In the genomic region with DNA sequence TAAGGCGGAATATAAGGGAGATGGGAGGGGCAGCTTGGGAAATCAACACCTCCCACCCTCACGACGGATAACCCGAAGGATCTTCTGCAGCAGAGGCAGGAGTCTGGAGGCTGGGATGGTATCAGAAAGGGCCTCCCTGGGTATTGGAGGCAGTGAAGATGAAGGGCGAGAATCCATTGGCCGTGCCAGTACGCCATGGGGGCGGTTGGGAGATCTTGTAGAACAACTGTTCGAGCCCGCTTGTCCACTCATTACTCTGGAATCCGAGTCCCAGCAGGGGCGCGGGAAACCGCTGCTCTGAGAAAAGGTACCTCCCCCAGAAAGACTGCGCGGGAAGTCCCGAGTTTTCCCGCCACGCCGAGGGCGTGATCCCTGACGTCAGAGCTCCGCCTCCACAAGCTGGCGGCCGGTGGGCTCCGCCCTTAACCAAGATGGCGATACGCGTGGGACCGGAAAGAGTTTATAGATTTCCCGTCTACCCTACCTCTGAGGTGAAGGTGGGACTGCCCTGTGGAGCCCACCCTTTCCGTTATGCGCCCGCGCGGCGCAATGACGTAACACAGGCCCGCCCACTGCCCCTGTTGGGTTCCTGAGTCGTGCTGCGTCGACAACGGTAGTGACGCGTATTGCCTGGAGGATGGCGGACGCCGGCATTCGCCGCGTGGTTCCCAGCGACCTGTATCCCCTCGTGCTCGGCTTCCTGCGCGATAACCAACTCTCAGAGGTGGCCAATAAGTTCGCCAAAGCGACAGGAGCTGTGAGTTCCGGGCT, we compare ENCODE assay signal across 1 cellular context.
TF ChIP-seq lines count a peak whose summit lies in the region.

A gene (plus strand): TSS at position 616 of the 771 bp plus-strand sequence. CDS start 22 bp downstream, at position 638.

TF ChIP-seq in HepG2, 621 proteins besides CTCF, POLR2A, EP300 and RAD21 (continued from another document and continues in another):
- TF ChIP-seq, protein P1, sequence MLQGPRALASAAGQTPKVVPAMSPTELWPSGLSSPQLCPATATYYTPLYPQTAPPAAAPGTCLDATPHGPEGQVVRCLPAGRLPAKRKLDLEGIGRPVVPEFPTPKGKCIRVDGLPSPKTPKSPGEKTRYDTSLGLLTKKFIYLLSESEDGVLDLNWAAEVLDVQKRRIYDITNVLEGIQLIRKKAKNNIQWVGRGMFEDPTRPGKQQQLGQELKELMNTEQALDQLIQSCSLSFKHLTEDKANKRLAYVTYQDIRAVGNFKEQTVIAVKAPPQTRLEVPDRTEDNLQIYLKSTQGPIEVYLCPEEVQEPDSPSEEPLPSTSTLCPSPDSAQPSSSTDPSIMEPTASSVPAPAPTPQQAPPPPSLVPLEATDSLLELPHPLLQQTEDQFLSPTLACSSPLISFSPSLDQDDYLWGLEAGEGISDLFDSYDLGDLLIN (CRISPR knock-in tag; IDR thresholded peaks at IDR 0.05; ENCODE audit: borderline replicate concordance): peak; percentile 98; the same call in 1 of the 2 replicates
- TF ChIP-seq TCF7 (IDR thresholded peaks at IDR 0.05; ENCODE audit: low read depth) (no peak), ELF1 (CRISPR knock-in tag; IDR thresholded peaks at IDR 0.05) (peak; percentile 90), ZNF335 (CRISPR knock-in tag; IDR thresholded peaks at IDR 0.05) (peak; percentile 72; the same call in 1 of the 2 replicates), EED (CRISPR knock-in tag; IDR thresholded peaks at IDR 0.05) (no peak), RNF2 (conservative IDR thresholded peaks at IDR 0.05; ENCODE audit: low read depth) (no peak), ZNF772 (CRISPR knock-in tag; IDR thresholded peaks at IDR 0.05) (peak; percentile 77), ZNF33B (CRISPR knock-in tag; IDR thresholded peaks at IDR 0.05) (no peak), BRD4 (CRISPR knock-in tag; IDR thresholded peaks at IDR 0.05) (peak; percentile 48), NCOA1 (CRISPR knock-in tag; IDR thresholded peaks at IDR 0.05) (0 out of 2 replicates have a peak, but pooled peaks have one; percentile 50), CREM (IDR thresholded peaks at IDR 0.05) (peak; percentile 100), CREM (CRISPR knock-in tag; IDR thresholded peaks at IDR 0.05) (peak; percentile 90), TOE1 (CRISPR knock-in tag; IDR thresholded peaks at IDR 0.05) (no peak), SMYD3 (CRISPR knock-in tag; IDR thresholded peaks at IDR 0.05) (peak; percentile 89), ZNF792 (CRISPR knock-in tag; IDR thresholded peaks at IDR 0.05) (peak; percentile 92), CBX1 (IDR thresholded peaks at IDR 0.05; ENCODE audit: low read depth) (peak; percentile 67), ZSCAN29 (CRISPR knock-in tag; conservative IDR thresholded peaks at IDR 0.05) (no peak), ZNF496 (CRISPR knock-in tag; IDR thresholded peaks at IDR 0.05; ENCODE audit: insufficient replicate concordance) (no peak), GABPA (IDR thresholded peaks at IDR 0.05; ENCODE audit: low read depth, low read length) (peak; percentile 85), GABPA (CRISPR knock-in tag; IDR thresholded peaks at IDR 0.05; ENCODE audit: low read depth) (peak; percentile 97), ZNF451 (CRISPR knock-in tag; IDR thresholded peaks at IDR 0.05) (no peak; the same call in 1 of the 2 replicates), HHEX (CRISPR knock-in tag; IDR thresholded peaks at IDR 0.05) (no peak), DMAP1 (CRISPR knock-in tag; IDR thresholded peaks at IDR 0.05) (peak; percentile 98), ZNF850 (CRISPR knock-in tag; conservative IDR thresholded peaks at IDR 0.05) (no peak), SMAD9 (CRISPR knock-in tag; IDR thresholded peaks at IDR 0.05) (no peak), ZNF282 (IDR thresholded peaks at IDR 0.05; ENCODE audit: partially characterized antibody) (no peak), MEF2D (CRISPR knock-in tag; IDR thresholded peaks at IDR 0.05) (peak; percentile 70; the same call in 1 of the 2 replicates), MTA1 (CRISPR knock-in tag; IDR thresholded peaks at IDR 0.05; ENCODE audit: borderline replicate concordance) (no peak), ZMAT3 (CRISPR knock-in tag; conservative IDR thresholded peaks at IDR 0.05) (no peak; the same call in 1 of the 2 replicates), HNF4G (IDR thresholded peaks at IDR 0.05; ENCODE audit: borderline replicate concordance, low read depth, low read length) (no peak), HNF4G (CRISPR knock-in tag; IDR thresholded peaks at IDR 0.05; ENCODE audit: borderline replicate concordance, low read depth) (peak; percentile 42; the same call in 1 of the 2 replicates)
- TF ChIP-seq, protein P2, sequence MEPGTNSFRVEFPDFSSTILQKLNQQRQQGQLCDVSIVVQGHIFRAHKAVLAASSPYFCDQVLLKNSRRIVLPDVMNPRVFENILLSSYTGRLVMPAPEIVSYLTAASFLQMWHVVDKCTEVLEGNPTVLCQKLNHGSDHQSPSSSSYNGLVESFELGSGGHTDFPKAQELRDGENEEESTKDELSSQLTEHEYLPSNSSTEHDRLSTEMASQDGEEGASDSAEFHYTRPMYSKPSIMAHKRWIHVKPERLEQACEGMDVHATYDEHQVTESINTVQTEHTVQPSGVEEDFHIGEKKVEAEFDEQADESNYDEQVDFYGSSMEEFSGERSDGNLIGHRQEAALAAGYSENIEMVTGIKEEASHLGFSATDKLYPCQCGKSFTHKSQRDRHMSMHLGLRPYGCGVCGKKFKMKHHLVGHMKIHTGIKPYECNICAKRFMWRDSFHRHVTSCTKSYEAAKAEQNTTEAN (CRISPR knock-in tag; conservative IDR thresholded peaks at IDR 0.05): peak; percentile 17; the same call in 1 of the 2 replicates
- TF ChIP-seq, protein P3, sequence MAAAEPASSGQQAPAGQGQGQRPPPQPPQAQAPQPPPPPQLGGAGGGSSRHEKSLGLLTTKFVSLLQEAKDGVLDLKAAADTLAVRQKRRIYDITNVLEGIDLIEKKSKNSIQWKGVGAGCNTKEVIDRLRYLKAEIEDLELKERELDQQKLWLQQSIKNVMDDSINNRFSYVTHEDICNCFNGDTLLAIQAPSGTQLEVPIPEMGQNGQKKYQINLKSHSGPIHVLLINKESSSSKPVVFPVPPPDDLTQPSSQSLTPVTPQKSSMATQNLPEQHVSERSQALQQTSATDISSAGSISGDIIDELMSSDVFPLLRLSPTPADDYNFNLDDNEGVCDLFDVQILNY (CRISPR knock-in tag; conservative IDR thresholded peaks at IDR 0.05): peak; percentile 99
- TF ChIP-seq, protein P4, sequence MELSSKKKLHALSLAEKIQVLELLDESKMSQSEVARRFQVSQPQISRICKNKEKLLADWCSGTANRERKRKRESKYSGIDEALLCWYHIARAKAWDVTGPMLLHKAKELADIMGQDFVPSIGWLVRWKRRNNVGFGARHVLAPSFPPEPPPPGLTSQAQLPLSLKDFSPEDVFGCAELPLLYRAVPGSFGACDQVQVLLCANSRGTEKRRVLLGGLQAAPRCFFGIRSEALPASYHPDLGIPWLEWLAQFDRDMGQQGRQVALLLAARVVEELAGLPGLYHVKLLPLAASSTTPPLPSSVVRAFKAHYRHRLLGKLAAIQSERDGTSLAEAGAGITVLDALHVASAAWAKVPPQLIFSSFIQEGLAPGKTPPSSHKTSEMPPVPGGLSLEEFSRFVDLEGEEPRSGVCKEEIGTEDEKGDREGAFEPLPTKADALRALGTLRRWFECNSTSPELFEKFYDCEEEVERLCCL (CRISPR knock-in tag; IDR thresholded peaks at IDR 0.05; ENCODE audit: borderline replicate concordance): 0 out of 2 replicates have a peak, but pooled peaks have one; percentile 58
- TF ChIP-seq, protein P5, sequence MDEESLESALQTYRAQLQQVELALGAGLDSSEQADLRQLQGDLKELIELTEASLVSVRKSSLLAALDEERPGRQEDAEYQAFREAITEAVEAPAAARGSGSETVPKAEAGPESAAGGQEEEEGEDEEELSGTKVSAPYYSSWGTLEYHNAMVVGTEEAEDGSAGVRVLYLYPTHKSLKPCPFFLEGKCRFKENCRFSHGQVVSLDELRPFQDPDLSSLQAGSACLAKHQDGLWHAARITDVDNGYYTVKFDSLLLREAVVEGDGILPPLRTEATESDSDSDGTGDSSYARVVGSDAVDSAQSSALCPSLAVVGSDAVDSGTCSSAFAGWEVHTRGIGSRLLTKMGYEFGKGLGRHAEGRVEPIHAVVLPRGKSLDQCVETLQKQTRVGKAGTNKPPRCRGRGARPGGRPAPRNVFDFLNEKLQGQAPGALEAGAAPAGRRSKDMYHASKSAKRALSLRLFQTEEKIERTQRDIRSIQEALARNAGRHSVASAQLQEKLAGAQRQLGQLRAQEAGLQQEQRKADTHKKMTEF (CRISPR knock-in tag; IDR thresholded peaks at IDR 0.05): peak; percentile 90
- TF ChIP-seq, protein P6, sequence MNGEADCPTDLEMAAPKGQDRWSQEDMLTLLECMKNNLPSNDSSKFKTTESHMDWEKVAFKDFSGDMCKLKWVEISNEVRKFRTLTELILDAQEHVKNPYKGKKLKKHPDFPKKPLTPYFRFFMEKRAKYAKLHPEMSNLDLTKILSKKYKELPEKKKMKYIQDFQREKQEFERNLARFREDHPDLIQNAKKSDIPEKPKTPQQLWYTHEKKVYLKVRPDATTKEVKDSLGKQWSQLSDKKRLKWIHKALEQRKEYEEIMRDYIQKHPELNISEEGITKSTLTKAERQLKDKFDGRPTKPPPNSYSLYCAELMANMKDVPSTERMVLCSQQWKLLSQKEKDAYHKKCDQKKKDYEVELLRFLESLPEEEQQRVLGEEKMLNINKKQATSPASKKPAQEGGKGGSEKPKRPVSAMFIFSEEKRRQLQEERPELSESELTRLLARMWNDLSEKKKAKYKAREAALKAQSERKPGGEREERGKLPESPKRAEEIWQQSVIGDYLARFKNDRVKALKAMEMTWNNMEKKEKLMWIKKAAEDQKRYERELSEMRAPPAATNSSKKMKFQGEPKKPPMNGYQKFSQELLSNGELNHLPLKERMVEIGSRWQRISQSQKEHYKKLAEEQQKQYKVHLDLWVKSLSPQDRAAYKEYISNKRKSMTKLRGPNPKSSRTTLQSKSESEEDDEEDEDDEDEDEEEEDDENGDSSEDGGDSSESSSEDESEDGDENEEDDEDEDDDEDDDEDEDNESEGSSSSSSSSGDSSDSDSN (CRISPR knock-in tag; IDR thresholded peaks at IDR 0.05): peak; percentile 70
- TF ChIP-seq, protein P7, sequence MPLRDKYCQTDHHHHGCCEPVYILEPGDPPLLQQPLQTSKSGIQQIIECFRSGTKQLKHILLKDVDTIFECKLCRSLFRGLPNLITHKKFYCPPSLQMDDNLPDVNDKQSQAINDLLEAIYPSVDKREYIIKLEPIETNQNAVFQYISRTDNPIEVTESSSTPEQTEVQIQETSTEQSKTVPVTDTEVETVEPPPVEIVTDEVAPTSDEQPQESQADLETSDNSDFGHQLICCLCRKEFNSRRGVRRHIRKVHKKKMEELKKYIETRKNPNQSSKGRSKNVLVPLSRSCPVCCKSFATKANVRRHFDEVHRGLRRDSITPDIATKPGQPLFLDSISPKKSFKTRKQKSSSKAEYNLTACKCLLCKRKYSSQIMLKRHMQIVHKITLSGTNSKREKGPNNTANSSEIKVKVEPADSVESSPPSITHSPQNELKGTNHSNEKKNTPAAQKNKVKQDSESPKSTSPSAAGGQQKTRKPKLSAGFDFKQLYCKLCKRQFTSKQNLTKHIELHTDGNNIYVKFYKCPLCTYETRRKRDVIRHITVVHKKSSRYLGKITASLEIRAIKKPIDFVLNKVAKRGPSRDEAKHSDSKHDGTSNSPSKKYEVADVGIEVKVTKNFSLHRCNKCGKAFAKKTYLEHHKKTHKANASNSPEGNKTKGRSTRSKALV (CRISPR knock-in tag; IDR thresholded peaks at IDR 0.05): peak; percentile 69
- TF ChIP-seq, protein P8, sequence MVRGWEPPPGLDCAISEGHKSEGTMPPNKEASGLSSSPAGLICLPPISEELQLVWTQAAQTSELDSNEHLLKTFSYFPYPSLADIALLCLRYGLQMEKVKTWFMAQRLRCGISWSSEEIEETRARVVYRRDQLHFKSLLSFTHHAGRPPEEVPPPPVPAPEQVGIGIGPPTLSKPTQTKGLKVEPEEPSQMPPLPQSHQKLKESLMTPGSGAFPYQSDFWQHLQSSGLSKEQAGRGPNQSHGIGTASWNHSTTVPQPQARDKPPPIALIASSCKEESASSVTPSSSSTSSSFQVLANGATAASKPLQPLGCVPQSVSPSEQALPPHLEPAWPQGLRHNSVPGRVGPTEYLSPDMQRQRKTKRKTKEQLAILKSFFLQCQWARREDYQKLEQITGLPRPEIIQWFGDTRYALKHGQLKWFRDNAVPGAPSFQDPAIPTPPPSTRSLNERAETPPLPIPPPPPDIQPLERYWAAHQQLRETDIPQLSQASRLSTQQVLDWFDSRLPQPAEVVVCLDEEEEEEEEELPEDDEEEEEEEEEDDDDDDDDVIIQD (CRISPR knock-in tag; IDR thresholded peaks at IDR 0.05; ENCODE audit: low read depth): no peak
- TF ChIP-seq, protein P9, sequence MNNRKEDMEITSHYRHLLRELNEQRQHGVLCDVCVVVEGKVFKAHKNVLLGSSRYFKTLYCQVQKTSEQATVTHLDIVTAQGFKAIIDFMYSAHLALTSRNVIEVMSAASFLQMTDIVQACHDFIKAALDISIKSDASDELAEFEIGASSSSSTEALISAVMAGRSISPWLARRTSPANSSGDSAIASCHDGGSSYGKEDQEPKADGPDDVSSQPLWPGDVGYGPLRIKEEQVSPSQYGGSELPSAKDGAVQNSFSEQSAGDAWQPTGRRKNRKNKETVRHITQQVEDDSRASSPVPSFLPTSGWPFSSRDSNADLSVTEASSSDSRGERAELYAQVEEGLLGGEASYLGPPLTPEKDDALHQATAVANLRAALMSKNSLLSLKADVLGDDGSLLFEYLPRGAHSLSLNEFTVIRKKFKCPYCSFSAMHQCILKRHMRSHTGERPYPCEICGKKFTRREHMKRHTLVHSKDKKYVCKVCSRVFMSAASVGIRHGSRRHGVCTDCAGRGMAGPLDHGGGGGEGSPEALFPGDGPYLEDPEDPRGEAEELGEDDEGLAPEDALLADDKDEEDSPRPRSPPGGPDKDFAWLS (CRISPR knock-in tag; IDR thresholded peaks at IDR 0.05; ENCODE audit: borderline replicate concordance): no peak; the same call in 1 of the 2 replicates
- TF ChIP-seq, protein P10, sequence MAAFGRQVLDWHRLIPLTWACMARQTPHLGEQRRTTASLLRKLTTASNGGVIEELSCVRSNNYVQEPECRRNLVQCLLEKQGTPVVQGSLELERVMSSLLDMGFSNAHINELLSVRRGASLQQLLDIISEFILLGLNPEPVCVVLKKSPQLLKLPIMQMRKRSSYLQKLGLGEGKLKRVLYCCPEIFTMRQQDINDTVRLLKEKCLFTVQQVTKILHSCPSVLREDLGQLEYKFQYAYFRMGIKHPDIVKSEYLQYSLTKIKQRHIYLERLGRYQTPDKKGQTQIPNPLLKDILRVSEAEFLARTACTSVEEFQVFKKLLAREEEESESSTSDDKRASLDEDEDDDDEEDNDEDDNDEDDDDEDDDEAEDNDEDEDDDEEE (CRISPR knock-in tag; IDR thresholded peaks at IDR 0.05): peak; percentile 76; the same call in 1 of the 2 replicates
